In genomic region chr10:79410315-79411094, GRCh38 we compare ENCODE assay signal across 18 cellular contexts. TPM values are rescaled to one million over a fixed set of nuclear protein-coding genes. Genes with fewer than 3 reads are reported as not detected.
DNase-seq lines count a peak whose midpoint lies in the region; ATAC-seq lines count a peak whose summit lies in the region.
"Had no signal": no experiment of that assay in that cellular context is flagged by ENCODE, and none has a peak within 500 bp of the region (broad histone marks: within the 10 kb centered on the region; RNA-seq: fewer than 3 reads in every experiment).

No MANE protein-coding gene starts in this region.

- H3K27me3 Mint-ChIP-seq in central memory CD8-positive, alpha-beta T cell, result no peaks in the 10 kb centered on the region
- no peaks in the 10 kb centered on the region for H3K27me3 Mint-ChIP-seq in activated CD4-positive, alpha-beta T cell treated with anti-CD3 and anti-CD28 coated beads, Interleukin-2, amount 10 ng/mL, durations not matched to agents 24 days and 14 days
- H3K27me3 Mint-ChIP-seq: B cell; natural killer cell treated with Interleukin-12 subunit alpha and Interleukin-12 subunit beta and Interleukin-15 and Interleukin-18, amount 100 ng/mL, for 72 hours had no signal

- no peak for ATAC-seq in central memory CD8-positive, alpha-beta T cell (replicated peaks; ENCODE audit: extremely low read depth, poor library complexity, severe bottlenecking)
- no peak for ATAC-seq in GM21619 (IDR thresholded peaks at IDR 0.05; ENCODE audit: unreplicated experiment)
- ATAC-seq: natural killer cell treated with Interleukin-12 subunit alpha and Interleukin-12 subunit beta and Interleukin-15 and Interleukin-18, amount 100 ng/mL, for 72 hours; stimulated activated naive B cell treated with anti-CD40 and anti-IgM and Interleukin-4, amounts not matched to agents 10 μg/mL and 1 μg/mL and 100 μg/mL, for 72 hours had no signal

- DNase-seq in EH (ENCODE audit: low read depth), result peak; percentile 84
- no peak for DNase-seq in central memory CD8-positive, alpha-beta T cell (ENCODE audit: low spot score in 2 of 2)
- DNase-seq in left kidney (ENCODE audit: low read depth, low spot score), result peak; percentile 37
- DNase-seq in posterior vena cava (ENCODE audit: low spot score), result peak; percentile 77
- DNase-seq in activated CD4-positive, alpha-beta T cell treated with anti-CD3 and anti-CD28 coated beads, Interleukin-2, amount 10 ng/mL, durations not matched to agents 24 days and 14 days, result no peak
- no peak for DNase-seq in NCI-H187 treated with DMSO at 0.1 percent for 48 hours (lab: John Stamatoyannopoulos, UW)
- DNase-seq in midbrain (lab: John Stamatoyannopoulos, UW), result no peak
- DNase-seq: activated naive CD4-positive, alpha-beta T cell treated with anti-CD3 and anti-CD28 coated beads, Interleukin-2, amount 50 U/mL, for 16 hours; activated T-cell treated with anti-CD3 and anti-CD28 coated beads, Interleukin-2, amount 50 U/mL, for 72 hours; dermis blood vessel endothelial cell; Karpas-422; MV-4-11; NCI-H2171 treated with DMSO at 0.1 percent for 48 hours; stimulated activated naive B cell treated with anti-CD40 and anti-IgM and Interleukin-4, amounts not matched to agents 10 μg/mL and 1 μg/mL and 100 μg/mL, for 72 hours; T-helper 1 cell had no signal

- H3K27ac Mint-ChIP-seq in central memory CD8-positive, alpha-beta T cell (ENCODE audit: low read depth), result peak overlapping the region; percentile 11
- H3K27ac Mint-ChIP-seq in activated CD4-positive, alpha-beta T cell treated with anti-CD3 and anti-CD28 coated beads, Interleukin-2, amount 10 ng/mL, durations not matched to agents 24 days and 14 days, result no peak overlapping the region
- H3K27ac Mint-ChIP-seq: activated T-cell treated with anti-CD3 and anti-CD28 coated beads, Interleukin-2, amount 50 U/mL, for 72 hours; B cell; natural killer cell treated with Interleukin-12 subunit alpha and Interleukin-12 subunit beta and Interleukin-15 and Interleukin-18, amount 100 ng/mL, for 72 hours; stimulated activated naive B cell treated with anti-CD40 and anti-IgM and Interleukin-4, amounts not matched to agents 10 μg/mL and 1 μg/mL and 100 μg/mL, for 72 hours had no signal

- H3K9me3 Mint-ChIP-seq in central memory CD8-positive, alpha-beta T cell, result no peaks in the 10 kb centered on the region
- H3K9me3 Mint-ChIP-seq in activated CD4-positive, alpha-beta T cell treated with anti-CD3 and anti-CD28 coated beads, Interleukin-2, amount 10 ng/mL, durations not matched to agents 24 days and 14 days, result no peaks in the 10 kb centered on the region
- H3K9me3 Mint-ChIP-seq: activated T-cell treated with anti-CD3 and anti-CD28 coated beads, Interleukin-2, amount 50 U/mL, for 72 hours; natural killer cell treated with Interleukin-12 subunit alpha and Interleukin-12 subunit beta and Interleukin-15 and Interleukin-18, amount 100 ng/mL, for 72 hours; stimulated activated naive B cell treated with anti-CD40 and anti-IgM and Interleukin-4, amounts not matched to agents 10 μg/mL and 1 μg/mL and 100 μg/mL, for 72 hours had no signal

- peaks cover 17% of the 10 kb centered on the region for H3K4me1 Mint-ChIP-seq in central memory CD8-positive, alpha-beta T cell
- H3K4me1 Mint-ChIP-seq in activated CD4-positive, alpha-beta T cell treated with anti-CD3 and anti-CD28 coated beads, Interleukin-2, amount 10 ng/mL, durations not matched to agents 24 days and 14 days, result peaks cover 6% of the 10 kb centered on the region

- H3K36me3 Mint-ChIP-seq in central memory CD8-positive, alpha-beta T cell (ENCODE audit: insufficient read depth), result peaks cover 2% of the 10 kb centered on the region
- H3K36me3 Mint-ChIP-seq in activated CD4-positive, alpha-beta T cell treated with anti-CD3 and anti-CD28 coated beads, Interleukin-2, amount 10 ng/mL, durations not matched to agents 24 days and 14 days (ENCODE audit: low read depth), result no peaks in the 10 kb centered on the region
- H3K36me3 Mint-ChIP-seq: natural killer cell treated with Interleukin-12 subunit alpha and Interleukin-12 subunit beta and Interleukin-15 and Interleukin-18, amount 100 ng/mL, for 72 hours; stimulated activated naive B cell treated with anti-CD40 and anti-IgM and Interleukin-4, amounts not matched to agents 10 μg/mL and 1 μg/mL and 100 μg/mL, for 72 hours had no signal

- intact Hi-C loops in posterior vena cava (cut with DNase I), result no loop called here
- intact Hi-C loops in activated CD4-positive, alpha-beta T cell treated with anti-CD3 and anti-CD28 coated beads, Interleukin-2, amount 10 ng/mL, durations not matched to agents 24 days and 14 days (cut with micrococcal nuclease), result no loop called here

- H3K4me3 Mint-ChIP-seq in central memory CD8-positive, alpha-beta T cell, result no peak overlapping the region
- no peak overlapping the region for H3K4me3 Mint-ChIP-seq in activated CD4-positive, alpha-beta T cell treated with anti-CD3 and anti-CD28 coated beads, Interleukin-2, amount 10 ng/mL, durations not matched to agents 24 days and 14 days
- H3K4me3 Mint-ChIP-seq: activated T-cell treated with anti-CD3 and anti-CD28 coated beads, Interleukin-2, amount 50 U/mL, for 72 hours; B cell; natural killer cell treated with Interleukin-12 subunit alpha and Interleukin-12 subunit beta and Interleukin-15 and Interleukin-18, amount 100 ng/mL, for 72 hours; stimulated activated naive B cell treated with anti-CD40 and anti-IgM and Interleukin-4, amounts not matched to agents 10 μg/mL and 1 μg/mL and 100 μg/mL, for 72 hours had no signal

RNA-seq across cellular contexts. Expression of gene ZCCHC24, which starts 34.9 kb away (rescaled TPM):
- total RNA-seq in posterior vena cava, result 100 to 1,000 TPM; 113 to 125 TPM
- 0.66 and 1.4 TPM in 2 replicates for total RNA-seq in activated CD4-positive, alpha-beta T cell treated with anti-CD3 and anti-CD28 coated beads, Interleukin-2, amount 10 ng/mL, durations not matched to agents 24 days and 14 days

Comparison
In these comparisons a context has a peak if more than half of its experiments do, and no peak if none do; other contexts are left out.
1. DNase-seq: peak in EH (single experiment), left kidney (single experiment) and posterior vena cava (single experiment); none in central memory CD8-positive, alpha-beta T cell (0 of 2), activated CD4-positive, alpha-beta T cell treated with anti-CD3 and anti-CD28 coated beads, Interleukin-2, amount 10 ng/mL, durations not matched to agents 24 days and 14 days (single experiment), NCI-H187 treated with DMSO at 0.1 percent for 48 hours (single experiment) and midbrain (single experiment).
2. RNA of gene ZCCHC24, which starts 34.9 kb away (total RNA-seq): 113 to 125 TPM in posterior vena cava; 0.66 to 1.4 TPM in activated CD4-positive, alpha-beta T cell treated with anti-CD3 and anti-CD28 coated beads, Interleukin-2, amount 10 ng/mL, durations not matched to agents 24 days and 14 days; every median in the first group is over 10 times any median in the second.